ENCODE assay signal across 13 cellular contexts in genomic region chr6:72524011-72524645, GRCh38.
DNase-seq lines count a peak whose midpoint lies in the region; ATAC-seq, FAIRE-seq and TF ChIP-seq lines count a peak whose summit lies in the region.
"Had no signal": no experiment of that assay in that cellular context is flagged by ENCODE, and none has a peak within 500 bp of the region (broad histone marks: within the 10 kb centered on the region; RNA-seq: fewer than 3 reads in every experiment).

No MANE protein-coding gene starts in this region.

- in situ Hi-C loops in GM12878 (cut with MboI), result no loop called here

- H3K9me3 ChIP-seq in GM12878 (replicated peaks; ENCODE audit: control insufficient read depth, insufficient read depth, low read length) (no peaks in the 10 kb centered on the region), kidney (ENCODE audit: control insufficient read depth in 1 of 2, low read length in 2 of 2) (no peaks in the 10 kb centered on the region), lower lobe of right lung (no peaks in the 10 kb centered on the region)
- H3K9me3 ChIP-seq: vagina had no signal

- SMC1A ChIA-PET in GM12878 (lab: Charles Lee; ENCODE audit: uncharacterized antibody, unreplicated experiment), result interaction anchor here (0.9 to 2.0 kb wide), 4 partner anchors 10 to 609 kb away, joined by 3 to 7 read pairs (median 3); no protein-coding TSS in a partner anchor

- H3K4me2 ChIP-seq in GM12878 (ENCODE audit: control insufficient read depth, insufficient read depth), result no peak overlapping the region

- no peak for TF ChIP-seq POLR2A in GM12878 (IDR thresholded peaks at IDR 0.05; ENCODE audit: low read depth, low read length)

- POLR2A ChIA-PET in GM12878 (lab: Charles Lee), result no interaction called here

- H3K79me2 ChIP-seq in GM12878 (ENCODE audit: control insufficient read depth, insufficient read depth, low read length), result no peaks in the 10 kb centered on the region

- FAIRE-seq in GM12878 (lab: Jason Lieb, UNC) (no peak), kidney (lab: Jason Lieb, UNC) (no peak)
- FAIRE-seq: frontal cortex had no signal

- TF ChIP-seq CTCF in GM12878 (IDR thresholded peaks at IDR 0.05 in 2 of 3, conservative IDR thresholded peaks at IDR 0.05 in 1 of 3; ENCODE audit: control insufficient read depth in 2 of 3, extremely low read depth in 1 of 3, insufficient read depth in 1 of 3, low read depth in 3 of 3, low read length in 3 of 3) (no peak), kidney (IDR thresholded peaks at IDR 0.05; ENCODE audit: borderline replicate concordance, extremely low read depth, insufficient read depth) (no peak), lower lobe of right lung (IDR thresholded peaks at IDR 0.05) (no peak)

- H3K4me3 ChIP-seq in GM12878, result no peak overlapping the region
- H3K4me3 ChIP-seq in kidney (ENCODE audit: low read length in 2 of 2), result no peak overlapping the region
- no peak overlapping the region for H3K4me3 ChIP-seq in lower lobe of right lung
- H3K4me3 ChIP-seq: coronary artery, vagina had no signal

- H3K9ac ChIP-seq in GM12878 (ENCODE audit: control insufficient read depth, insufficient read depth, low read length) (no peak overlapping the region), kidney (ENCODE audit: low read length in 2 of 2) (no peak overlapping the region)

- no peak for TF ChIP-seq RAD21 in GM12878 (IDR thresholded peaks at IDR 0.05; ENCODE audit: insufficient read depth, low read depth, low read length)

- H3K4me1 ChIP-seq in GM12878 (ENCODE audit: control insufficient read depth, insufficient read depth, low read length), result no peaks in the 10 kb centered on the region
- H3K4me1 ChIP-seq in kidney (ENCODE audit: control insufficient read depth in 1 of 2, insufficient read depth in 1 of 2, low read depth in 1 of 2, low read length in 2 of 2), result no peaks in the 10 kb centered on the region
- H3K4me1 ChIP-seq in lower lobe of right lung, result no peaks in the 10 kb centered on the region
- H3K4me1 ChIP-seq: vagina had no signal

- no peak for TF ChIP-seq EP300 in GM12878 (IDR thresholded peaks at IDR 0.05; ENCODE audit: borderline replicate concordance in 1 of 2, control insufficient read depth in 1 of 2, low read depth in 2 of 2, low read length in 2 of 2)

- no peak overlapping the region for H2AFZ ChIP-seq in GM12878 (ENCODE audit: control insufficient read depth, low read depth, low read length)

- H3K27me3 ChIP-seq in GM12878 (replicated peaks in 1 of 2; ENCODE audit: control insufficient read depth in 2 of 2, insufficient read depth in 2 of 2, low read length in 1 of 2) (no peaks in the 10 kb centered on the region; a peak in 1 of 4 replicates), lower lobe of right lung (ENCODE audit: low read depth) (no peaks in the 10 kb centered on the region)
- H3K27me3 ChIP-seq: vagina had no signal

- WGBS in GM12878 (ENCODE audit: insufficient coverage, insufficient replicate concordance, low lambda C conversion rate, missing lambda C conversion rate), result 2% methylated on average over 6 of the region's 6 CpGs

- no peaks in the 10 kb centered on the region for H3K36me3 ChIP-seq in GM12878 (ENCODE audit: control insufficient read depth in 2 of 2, insufficient read depth in 2 of 2, low read length in 1 of 2)
- H3K36me3 ChIP-seq in kidney (ENCODE audit: control insufficient read depth in 1 of 2, insufficient read depth in 2 of 2, low read length in 2 of 2), result no peaks in the 10 kb centered on the region
- no peaks in the 10 kb centered on the region for H3K36me3 ChIP-seq in lower lobe of right lung
- H3K36me3 ChIP-seq: vagina had no signal

- CTCF ChIA-PET in GM12878 (lab: Yijun Ruan, JAX), result interaction anchor here (0.9 to 3.1 kb wide), 5 partner anchors 56 to 653 kb away, joined by 3 to 13 read pairs (median 11); no protein-coding TSS in a partner anchor

- RAD21 ChIA-PET in GM12878 (lab: Charles Lee; ENCODE audit: unreplicated experiment), result interaction anchor here (1.5 kb wide), 1 partner anchor 56 kb away, joined by 3 read pairs; no protein-coding TSS in a partner anchor

- H4K20me1 ChIP-seq in GM12878 (ENCODE audit: control insufficient read depth, insufficient read depth), result no peaks in the 10 kb centered on the region

- H3K27ac ChIP-seq in GM12878 (ENCODE audit: control insufficient read depth, insufficient read depth), result no peak overlapping the region
- no peak overlapping the region for H3K27ac ChIP-seq in kidney (ENCODE audit: low read depth in 2 of 2, low read length in 2 of 2)
- no peak overlapping the region for H3K27ac ChIP-seq in lower lobe of right lung
- H3K27ac ChIP-seq: coronary artery, vagina had no signal

- peak; percentile 73 for ATAC-seq in GM19025 (IDR thresholded peaks at IDR 0.05; ENCODE audit: low read depth, unreplicated experiment)
- peak; percentile 81 for ATAC-seq in GM12878
- ATAC-seq in lower lobe of right lung, result no peak
- ATAC-seq: left cardiac atrium had no signal

- DNase-seq in DMS153 (lab: John Stamatoyannopoulos, UW) (peak; percentile 73), NCI-H128 (lab: John Stamatoyannopoulos, UW; ENCODE audit: unreplicated experiment) (peak; percentile 47), GM12878 (ENCODE audit: low read depth, low spot score) (no peak), NCI-H2227 (lab: John Stamatoyannopoulos, UW; ENCODE audit: unreplicated experiment) (no peak), kidney (no peak), lower lobe of right lung (no peak), NCI-H146 treated with DMSO at 0.1 percent for 48 hours (lab: John Stamatoyannopoulos, UW; ENCODE audit: unreplicated experiment) (no peak)
- DNase-seq: activated naive CD8-positive, alpha-beta T cell treated with anti-CD3 and anti-CD28 coated beads, Interleukin-2, amount 10 ng/mL, durations not matched to agents 7 days and 5 days; left cardiac atrium had no signal

- no TSS peak for BruUV-seq in GM12878 (replicated peaks; lab: Mats Ljungman, UMichigan)

- intact Hi-C loops in GM12878 (cut with micrococcal nuclease; ENCODE audit: unreplicated experiment), result loop anchor here (2.0 to 5.0 kb wide), 2 partner anchors 607 to 658 kb away; no protein-coding TSS in a partner anchor
- intact Hi-C loops in kidney (cut with DNase I), result no loop called here
- intact Hi-C loops in lower lobe of right lung (cut with DNase I), result no loop called here

TF ChIP-seq in GM12878, 131 proteins besides CTCF, POLR2A, EP300 and RAD21:
- TF ChIP-seq ATF7 (IDR thresholded peaks at IDR 0.05; ENCODE audit: low read depth) (no peak), CHD4 (IDR thresholded peaks at IDR 0.05) (no peak), E4F1 (IDR thresholded peaks at IDR 0.05; ENCODE audit: borderline replicate concordance, partially characterized antibody) (no peak), NR2C1 (IDR thresholded peaks at IDR 0.05) (no peak), MEF2B (IDR thresholded peaks at IDR 0.05; ENCODE audit: partially characterized antibody, poor library complexity, severe bottlenecking) (peak; percentile 81)

Comparison
In these comparisons a context has a peak if more than half of its experiments do, and no peak if none do; other contexts are left out.
1. DNase-seq: peak in DMS153 (single experiment) and NCI-H128 (single experiment); none in GM12878 (single experiment), NCI-H2227 (single experiment), kidney (single experiment), lower lobe of right lung (single experiment) and NCI-H146 treated with DMSO at 0.1 percent for 48 hours (single experiment).
2. ATAC-seq: peak in GM19025 (single experiment) and GM12878 (single experiment); none in lower lobe of right lung (0 of 2).